15 cellular contexts compared by ENCODE assay signal in genomic region chr5:367358-368130, GRCh38. TPM values are rescaled to one million over a fixed set of nuclear protein-coding genes. Genes with fewer than 3 reads are reported as not detected.
DNase-seq lines count a peak whose midpoint lies in the region; ATAC-seq, FAIRE-seq and TF ChIP-seq lines count a peak whose summit lies in the region.
"Had no signal": no experiment of that assay in that cellular context is flagged by ENCODE, and none has a peak within 500 bp of the region (broad histone marks: within the 10 kb centered on the region; RNA-seq: fewer than 3 reads in every experiment).

No MANE protein-coding gene starts in this region.

- H4K91ac ChIP-seq in mesenchymal stem cell (ENCODE audit: low read length): no peak overlapping the region

- no peak overlapping the region for H3K14ac ChIP-seq in mesenchymal stem cell (ENCODE audit: low read length in 2 of 2)

- POLR2A ChIA-PET in K562 (lab: Yijun Ruan, JAX): interaction anchor here (0.8 kb wide), 1 partner anchor 28 kb away, joined by 3 read pairs; no protein-coding TSS in a partner anchor

- H4K8ac ChIP-seq in mesenchymal stem cell (ENCODE audit: low read length): peak overlapping the region; percentile 74

- CTCF ChIA-PET in K562 (lab: Yijun Ruan, JAX; ENCODE audit: low intra/inter-chr PET ratio): no interaction called here

- no peaks in the 10 kb centered on the region for H3K79me1 ChIP-seq in mesenchymal stem cell (replicated peaks; ENCODE audit: low read length, poor library complexity, severe bottlenecking)

- H3K9me3 ChIP-seq in right atrium auricular region (peaks cover 0 to 26% of the 10 kb centered on the region in 2 donors), K562 (replicated peaks; ENCODE audit: control insufficient read depth, insufficient read depth, low read depth, low read length) (no peaks in the 10 kb centered on the region), mesenchymal stem cell (ENCODE audit: control insufficient read depth, low read length) (peaks cover 34% of the 10 kb centered on the region), vagina (peaks cover 2% of the 10 kb centered on the region)
- H3K9me3 ChIP-seq: SJCRH30 had no signal

- TF ChIP-seq CTCF in right atrium auricular region (IDR thresholded peaks at IDR 0.05) (no peak), K562 (IDR thresholded peaks at IDR 0.05 in 2 of 3, conservative IDR thresholded peaks at IDR 0.05 in 1 of 3; ENCODE audit: insufficient read depth in 2 of 3, low read depth in 1 of 3, low read length in 3 of 3) (no peak), vagina (IDR thresholded peaks at IDR 0.05) (no peak)

- no peak overlapping the region for H3K23ac ChIP-seq in mesenchymal stem cell (ENCODE audit: low read length in 2 of 2)

- no peak for TF ChIP-seq RAD21 in K562 (CRISPR knock-in tag; conservative IDR thresholded peaks at IDR 0.05 in 1 of 2, IDR thresholded peaks at IDR 0.05 in 1 of 2)

- H2AK5ac ChIP-seq in mesenchymal stem cell (ENCODE audit: low read length, severe bottlenecking): no peak overlapping the region

- H3K4ac ChIP-seq in mesenchymal stem cell (ENCODE audit: low read depth in 1 of 2, low read length in 2 of 2): peak overlapping the region; percentile 17 to 53

- intact Hi-C loops in cardiac septum (cut with DNase I) (no loop called here), K562 (cut with micrococcal nuclease) (no loop called here), vagina (cut with DNase I) (no loop called here)

- in situ Hi-C loops in K562 (cut with MboI): no loop called here

- no peak for TF ChIP-seq EP300 in K562 (IDR thresholded peaks at IDR 0.05; ENCODE audit: low read length)

- H3K9me1 ChIP-seq in K562 (ENCODE audit: control insufficient read depth, insufficient read depth, low read length): no peaks in the 10 kb centered on the region

- H3K27ac ChIP-seq in right atrium auricular region (no peak overlapping the region), K562 (ENCODE audit: extremely low read depth, low read depth, low read length) (no peak overlapping the region), mesenchymal stem cell (ENCODE audit: low read length, poor library complexity, severe bottlenecking) (no peak overlapping the region), vagina (no peak overlapping the region)
- H3K27ac ChIP-seq: GM23248, SJCRH30 had no signal

- H3K4me1 ChIP-seq in right atrium auricular region (no peaks in the 10 kb centered on the region), K562 (replicated peaks in 1 of 2; ENCODE audit: control insufficient read depth in 2 of 2, insufficient read depth in 2 of 2, low read length in 2 of 2) (no peaks in the 10 kb centered on the region; a peak in 1 of 5 replicates), mesenchymal stem cell (ENCODE audit: control insufficient read depth, insufficient read depth, low read depth, low read length) (peaks cover 18% of the 10 kb centered on the region), vagina (peaks cover 19% of the 10 kb centered on the region)
- H3K4me1 ChIP-seq: SJCRH30 had no signal

- no peak overlapping the region for H2AFZ ChIP-seq in K562 (ENCODE audit: low read depth, low read length)
- no peak overlapping the region for H2AFZ ChIP-seq in mesenchymal stem cell (ENCODE audit: low read depth, low read length)
- H2AFZ ChIP-seq: GM23248 had no signal

- H3K9ac ChIP-seq in K562 (ENCODE audit: insufficient read depth in 1 of 2, low read depth in 2 of 2, low read length in 2 of 2) (no peak overlapping the region), mesenchymal stem cell (ENCODE audit: low read length) (no peak overlapping the region)
- H3K9ac ChIP-seq: GM23248 had no signal

- no peak overlapping the region for H3K4me2 ChIP-seq in K562 (ENCODE audit: insufficient read depth, low read length)
- no peak overlapping the region for H3K4me2 ChIP-seq in mesenchymal stem cell (ENCODE audit: low read length, poor library complexity, severe bottlenecking)

- TF ChIP-seq POLR2A in K562 (conservative IDR thresholded peaks at IDR 0.05) (no peak), vagina (IDR thresholded peaks at IDR 0.05) (no peak)

- no peak overlapping the region for H2BK15ac ChIP-seq in mesenchymal stem cell (ENCODE audit: low read depth, poor library complexity, severe bottlenecking)

- peak overlapping the region; percentile 11 to 32 for H2BK12ac ChIP-seq in mesenchymal stem cell (ENCODE audit: low read length in 2 of 2)

- peak overlapping the region in 1 of 2 experiments; percentile 52 for H3K18ac ChIP-seq in mesenchymal stem cell (ENCODE audit: low read depth in 1 of 2, low read length in 2 of 2)

- peaks cover 38% of the 10 kb centered on the region for H4K20me1 ChIP-seq in K562 (replicated peaks; ENCODE audit: control insufficient read depth, insufficient read depth, low read length)

- WGBS in K562 (ENCODE audit: insufficient coverage, low coverage, missing lambda C conversion rate): 2% methylated on average over 22 of the region's 22 CpGs
- WGBS in mesenchymal stem cell: 92% methylated on average over 20 of the region's 22 CpGs

- H2BK5ac ChIP-seq in mesenchymal stem cell (ENCODE audit: low read depth, low read length, poor library complexity, severe bottlenecking): no peak overlapping the region

- no peak overlapping the region for H3K4me3 ChIP-seq in right atrium auricular region
- H3K4me3 ChIP-seq in K562: no peak overlapping the region
- H3K4me3 ChIP-seq in mesenchymal stem cell (ENCODE audit: insufficient read depth in 1 of 2, low read depth in 1 of 2, low read length in 2 of 2): no peak overlapping the region
- H3K4me3 ChIP-seq in vagina: no peak overlapping the region
- H3K4me3 ChIP-seq: GM23248, SJCRH30 had no signal

- ATAC-seq in K562 (0 out of 3 replicates have a peak, but pooled peaks have one; percentile 15), GM18511 (IDR thresholded peaks at IDR 0.05; ENCODE audit: unreplicated experiment) (no peak), HG02938 (IDR thresholded peaks at IDR 0.05; ENCODE audit: unreplicated experiment) (no peak)

- no peak for FAIRE-seq in K562 (lab: Jason Lieb, UNC)

- H3K27me3 ChIP-seq in right atrium auricular region: no peaks in the 10 kb centered on the region
- H3K27me3 ChIP-seq in K562 (ENCODE audit: control insufficient read depth in 2 of 2, insufficient read depth in 2 of 2, low read length in 2 of 2): peaks cover 52 to 61% of the 10 kb centered on the region in 2 experiments; a peak in 4 of 5 replicates
- no peaks in the 10 kb centered on the region for H3K27me3 ChIP-seq in mesenchymal stem cell (ENCODE audit: control insufficient read depth in 1 of 2, insufficient read depth in 1 of 2, low read length in 2 of 2)
- H3K27me3 ChIP-seq in vagina: no peaks in the 10 kb centered on the region
- H3K27me3 ChIP-seq: SJCRH30 had no signal

- no TSS peak for BruUV-seq in K562 (replicated peaks; lab: Mats Ljungman, UMichigan)

- no peaks in the 10 kb centered on the region for H3K79me2 ChIP-seq in K562 (ENCODE audit: control insufficient read depth, insufficient read depth, low read length)

- DNase-seq in right atrium auricular region (ENCODE audit: low spot score) (peak; percentile 32), cardiac septum (ENCODE audit: low spot score) (no peak), K562 (ENCODE audit: extremely low read depth in 1 of 4, low spot score in 3 of 4) (no peak), mesenchymal stem cell (no peak), vagina (ENCODE audit: extremely low spot score in 2 of 2) (peak; percentile 69 to 81), CD1c-positive myeloid dendritic cell (ENCODE audit: extremely low spot score) (no peak)
- DNase-seq: DND-41, GM23248, mesendoderm, NCI-H2081, occipital lobe, SJCRH30, trophoblast cell had no signal

- no peak overlapping the region for H2BK120ac ChIP-seq in mesenchymal stem cell (ENCODE audit: low read depth, low read length)

- H3K36me3 ChIP-seq in right atrium auricular region (no peaks in the 10 kb centered on the region), K562 (ENCODE audit: control insufficient read depth, insufficient read depth, low read length) (no peaks in the 10 kb centered on the region), mesenchymal stem cell (ENCODE audit: control insufficient read depth in 1 of 2, insufficient read depth in 2 of 2, low read depth in 1 of 2, low read length in 2 of 2) (peaks cover 6 to 43% of the 10 kb centered on the region in 2 experiments), vagina (no peaks in the 10 kb centered on the region)
- H3K36me3 ChIP-seq: SJCRH30 had no signal

TF ChIP-seq in K562, 482 proteins besides CTCF, POLR2A, EP300 and RAD21 (continues in another document):
- TF ChIP-seq TEAD2 (tag; IDR thresholded peaks at IDR 0.05) (no peak), RBM22 (IDR thresholded peaks at IDR 0.05; ENCODE audit: low read depth, low read length, poor library complexity, severe bottlenecking) (no peak)
- TF ChIP-seq, protein P1, sequence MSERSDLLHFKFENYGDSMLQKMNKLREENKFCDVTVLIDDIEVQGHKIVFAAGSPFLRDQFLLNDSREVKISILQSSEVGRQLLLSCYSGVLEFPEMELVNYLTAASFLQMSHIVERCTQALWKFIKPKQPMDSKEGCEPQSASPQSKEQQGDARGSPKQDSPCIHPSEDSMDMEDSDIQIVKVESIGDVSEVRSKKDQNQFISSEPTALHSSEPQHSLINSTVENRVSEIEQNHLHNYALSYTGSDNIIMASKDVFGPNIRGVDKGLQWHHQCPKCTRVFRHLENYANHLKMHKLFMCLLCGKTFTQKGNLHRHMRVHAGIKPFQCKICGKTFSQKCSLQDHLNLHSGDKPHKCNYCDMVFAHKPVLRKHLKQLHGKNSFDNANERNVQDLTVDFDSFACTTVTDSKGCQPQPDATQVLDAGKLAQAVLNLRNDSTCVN (CRISPR knock-in tag; IDR thresholded peaks at IDR 0.05): no peak

RNA-seq across cellular contexts. Expression of gene AHRR, which starts 46.0 kb away (rescaled TPM):
- total RNA-seq in right atrium auricular region (under 1 TPM; 0.12 to 0.30 TPM), cardiac septum (0.73 TPM), K562 (2014; rRNA removed) (0.82 and 1.1 TPM in 2 replicates), K562 (2014; rRNA removed; fragmentation: Illumina TruSeq; extraction: Trizol) (0.18 and 0.61 TPM in 2 replicates), K562 (2015; rRNA removed; fragmentation: Illumina TruSeq; extraction: Trizol) (1.2 TPM in 2 replicates), K562 (2021) (1.6 and 1.8 TPM in 2 replicates), vagina (11.3 TPM)
- total RNA-seq in K562 (2011; cell fraction: chromatin; rRNA removed; ENCODE audit: low replicate concordance): 2.8 and 5.5 TPM in 2 replicates
- 2.1 and 3.2 TPM in 2 replicates for total RNA-seq in K562 (2011; cell fraction: nucleolus; rRNA removed)
- total RNA-seq in K562 (2011; cell fraction: nucleoplasm; rRNA removed): 0.99 and 1.4 TPM in 2 replicates
- polyA plus RNA-seq in K562 (2011; rRNA removed) (0.68 and 1.3 TPM in 2 replicates), K562 (2014; fragmentation: Illumina TruSeq; extraction: Trizol) (0.43 and 0.72 TPM in 2 replicates), K562 (2014; fragmentation: Nextera tagmentation; extraction: Ambion mirVana) (under 1 TPM in 1 of 2 experiments, not detected in 1; 0.06 TPM), K562 (2014; rRNA removed) (0.89 and 1.8 TPM in 2 replicates)
- 0.88 and 1.8 TPM in 2 replicates for polyA plus RNA-seq in K562 (2011; cell fraction: cytosol; rRNA removed)
- polyA plus RNA-seq in K562 (2011; cell fraction: nucleus; rRNA removed): 5.4 and 7.4 TPM in 2 replicates
- 1.6 and 4.2 TPM in 2 replicates for polyA plus RNA-seq in K562 (2012)
- polyA minus RNA-seq in K562 (2011; rRNA and poly(A)+ RNA removed): 0.15 and 0.91 TPM in 2 replicates
- polyA minus RNA-seq in K562 (2011; cell fraction: cytosol; rRNA and poly(A)+ RNA removed): 0.76 and 1.3 TPM in 2 replicates
- 2.3 and 2.9 TPM in 2 replicates for polyA minus RNA-seq in K562 (2011; cell fraction: nucleus; rRNA and poly(A)+ RNA removed)
- 12.1 TPM for polyA plus RNA-seq in mesenchymal stem cell (2013, experiment 1 of 2)
- polyA plus RNA-seq in mesenchymal stem cell (2013, experiment 2 of 2): 12.0 TPM

Comparison
In these comparisons a context has a peak if more than half of its experiments do, and no peak if none do; other contexts are left out.
1. DNase-seq: peak in right atrium auricular region (single experiment) and vagina (2 of 2); none in cardiac septum (single experiment), K562 (0 of 4), mesenchymal stem cell (single experiment) and CD1c-positive myeloid dendritic cell (single experiment).